ENCODE assay signal across 8 cellular contexts in the genomic region with DNA sequence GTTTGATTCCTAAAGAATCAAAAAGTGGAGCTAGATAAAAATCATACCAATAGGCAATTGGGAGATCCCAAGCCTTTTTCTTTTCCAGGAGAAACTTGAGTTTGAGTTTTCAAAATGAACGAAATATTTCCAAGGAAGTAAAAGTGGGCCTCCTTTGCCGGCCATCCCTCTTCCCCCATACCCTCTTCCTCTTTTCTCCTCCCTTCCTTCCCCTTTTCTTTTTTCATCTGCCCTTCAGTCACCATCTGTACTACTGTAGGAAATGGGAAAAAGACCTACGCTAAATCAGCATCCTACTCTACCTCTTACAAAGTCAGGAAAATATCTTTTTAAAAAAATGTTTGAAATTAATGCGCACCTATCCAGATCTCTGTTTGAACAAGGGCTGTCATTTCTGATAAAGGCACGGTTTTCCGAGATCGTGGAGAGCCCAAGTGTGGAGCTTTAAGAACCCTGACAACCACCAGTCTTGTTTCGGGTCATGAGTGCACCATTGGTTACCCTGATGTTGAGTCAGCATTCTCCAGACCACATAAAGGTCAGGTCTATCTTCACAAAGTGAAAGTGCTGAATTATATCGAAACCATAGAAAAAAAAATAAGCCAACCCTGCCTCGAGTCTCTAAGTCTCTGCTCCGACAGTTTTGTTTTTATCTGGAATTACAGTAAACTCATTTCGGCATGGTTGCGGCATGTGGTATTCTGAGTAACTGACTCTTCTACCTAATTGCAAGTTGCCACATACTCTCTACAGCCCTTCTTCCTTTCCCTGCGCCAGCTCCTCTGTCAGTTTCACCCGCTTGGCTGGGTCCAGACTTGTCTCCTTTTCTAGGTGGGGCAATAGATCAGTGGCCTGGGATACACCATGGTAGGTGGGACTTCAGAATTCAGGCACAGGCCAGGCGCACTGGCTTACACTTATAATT.
DNase-seq lines count a peak whose midpoint lies in the region; ATAC-seq and TF ChIP-seq lines count a peak whose summit lies in the region.

No MANE protein-coding gene starts in this region.

- DNase-seq in AML-193 (lab: John Stamatoyannopoulos, UW) (peak; percentile 56 to 76), left lung (peak in 1 of 2 donors; percentile 38), SK-N-DZ (ENCODE audit: low spot score) (no peak), foreskin melanocyte (no peak), NCI-H1694 (lab: John Stamatoyannopoulos, UW) (no peak)
- DNase-seq in activated CD4-positive, alpha-beta T cell treated with anti-CD3 and anti-CD28 coated beads, Interleukin-2, amount 10 ng/mL, durations not matched to agents 7 days and 5 days, result peak; percentile 47

- ATAC-seq in GM19372 (IDR thresholded peaks at IDR 0.05; ENCODE audit: low read depth, unreplicated experiment) (peak; percentile 97), HG03432 (IDR thresholded peaks at IDR 0.05; ENCODE audit: unreplicated experiment) (peak; percentile 97), left lung (peak; percentile 71)

- H3K27me3 ChIP-seq in left lung, result no peaks in the 10 kb centered on the region

- H3K36me3 Mint-ChIP-seq in activated CD4-positive, alpha-beta T cell treated with anti-CD3 and anti-CD28 coated beads, Interleukin-2, amount 10 ng/mL, durations not matched to agents 7 days and 5 days (ENCODE audit: low read depth), result peaks cover 17% of the 10 kb centered on the region

- peaks cover 25% of the 10 kb centered on the region for H3K4me1 Mint-ChIP-seq in activated CD4-positive, alpha-beta T cell treated with anti-CD3 and anti-CD28 coated beads, Interleukin-2, amount 10 ng/mL, durations not matched to agents 7 days and 5 days

- H3K9me3 Mint-ChIP-seq in activated CD4-positive, alpha-beta T cell treated with anti-CD3 and anti-CD28 coated beads, Interleukin-2, amount 10 ng/mL, durations not matched to agents 7 days and 5 days, result peaks cover 12% of the 10 kb centered on the region

- POLR2A ChIA-PET in activated CD4-positive, alpha-beta T cell treated with anti-CD3 and anti-CD28 coated beads, Interleukin-2, amount 10 ng/mL, durations not matched to agents 7 days and 5 days (lab: Charles Lee), result interaction anchor here (0.7 kb wide), 1 partner anchor 151 kb away, joined by 3 read pairs; no protein-coding TSS in a partner anchor

- H3K4me3 ChIP-seq in left lung, result no peak overlapping the region

- CTCF ChIA-PET in activated CD4-positive, alpha-beta T cell treated with anti-CD3 and anti-CD28 coated beads, Interleukin-2, amount 10 ng/mL, durations not matched to agents 7 days and 5 days (lab: Charles Lee), result interaction anchor here (0.6 kb wide), 1 partner anchor 281 kb away, joined by 3 read pairs; a partner anchor contains a TSS

- H3K27ac Mint-ChIP-seq in activated CD4-positive, alpha-beta T cell treated with anti-CD3 and anti-CD28 coated beads, Interleukin-2, amount 10 ng/mL, durations not matched to agents 7 days and 5 days, result peak overlapping the region; percentile 39

- H3K4me1 ChIP-seq in left lung, result peaks cover 4 to 21% of the 10 kb centered on the region in 2 donors

- H3K27me3 Mint-ChIP-seq in activated CD4-positive, alpha-beta T cell treated with anti-CD3 and anti-CD28 coated beads, Interleukin-2, amount 10 ng/mL, durations not matched to agents 7 days and 5 days, result peaks cover 17% of the 10 kb centered on the region

- no peak overlapping the region for H3K4me3 Mint-ChIP-seq in activated CD4-positive, alpha-beta T cell treated with anti-CD3 and anti-CD28 coated beads, Interleukin-2, amount 10 ng/mL, durations not matched to agents 7 days and 5 days

- H3K36me3 ChIP-seq in left lung, result no peaks in the 10 kb centered on the region

- intact Hi-C loops in left lung (cut with DNase I), result no loop called here

- H3K27ac ChIP-seq in left lung, result peak overlapping the region in 1 of 2 donors; percentile 78

- no peak for TF ChIP-seq CTCF in left lung (IDR thresholded peaks at IDR 0.05)

- no peaks in the 10 kb centered on the region for H3K9me3 ChIP-seq in left lung

Comparison
In these comparisons a context has a peak if more than half of its experiments do, and no peak if none do; other contexts are left out.
1. DNase-seq: peak in AML-193 (2 of 2) and activated CD4-positive, alpha-beta T cell treated with anti-CD3 and anti-CD28 coated beads, Interleukin-2, amount 10 ng/mL, durations not matched to agents 7 days and 5 days (single experiment); none in SK-N-DZ (single experiment), foreskin melanocyte (single experiment) and NCI-H1694 (single experiment).
2. Peak in every context shown above with its lines, with median percentiles within 50 percentile points of each other: ATAC-seq.